Comparison of ENCODE assay signal across 8 cellular contexts in genomic region chr20:62794007-62794724, GRCh38. TPM values are rescaled to one million over a fixed set of nuclear protein-coding genes. Genes with fewer than 3 reads are reported as not detected.
A peak's percentile ranks its signal among the peaks of the same experiment; 100 is the strongest.
DNase-seq lines count a peak whose midpoint lies in the region; ATAC-seq, FAIRE-seq and TF ChIP-seq lines count a peak whose summit lies in the region.

No MANE protein-coding gene starts in this region.

- ATAC-seq in GM18505 (IDR thresholded peaks at IDR 0.05; ENCODE audit: unreplicated experiment) (peak; percentile 50), HG02943 (IDR thresholded peaks at IDR 0.05; ENCODE audit: low read depth, unreplicated experiment) (peak; percentile 51), aorta (ENCODE audit: low FRiP score) (peak; percentile 94)

- no peaks in the 10 kb centered on the region for H3K9me3 ChIP-seq in astrocyte (ENCODE audit: insufficient read depth, low read depth, low read length)
- no peaks in the 10 kb centered on the region for H3K9me3 ChIP-seq in aorta (ENCODE audit: control insufficient read depth, low read length)

- FAIRE-seq in astrocyte (lab: Jason Lieb, UNC) = no peak

- peaks cover 21% of the 10 kb centered on the region for H3K4me1 Mint-ChIP-seq in T-helper 2 cell treated with Interferon-gamma antibody and Interleukin-4, amounts not matched to agents 5 μg/mL and 100 μg/mL, for 36 hours (ENCODE audit: low read depth)
- H3K4me1 Mint-ChIP-seq in astrocyte (ENCODE audit: low read depth, unreplicated experiment) = peaks cover 30% of the 10 kb centered on the region

- intact Hi-C loops in aorta (cut with DNase I) = loop anchor here (5.0 to 10.0 kb wide), 4 partner anchors 127 to 489 kb away; partner anchors contain the start of gene ADRM1 (in 1 of the 2)

- TF ChIP-seq CTCF in astrocyte (IDR thresholded peaks at IDR 0.05; ENCODE audit: insufficient read depth, low read depth, low read length) = no peak

- peak; percentile 80 to 89 for DNase-seq in NCI-H187 (lab: John Stamatoyannopoulos, UW)
- peak; percentile 97 for DNase-seq in T-helper 2 cell treated with Interferon-gamma antibody and Interleukin-4, amounts not matched to agents 5 μg/mL and 100 μg/mL, for 36 hours (ENCODE audit: low spot score)
- peak; percentile 82 for DNase-seq in astrocyte (ENCODE audit: low read depth)
- DNase-seq in hepatic stellate cell (ENCODE audit: low spot score) = peak; percentile 95
- DNase-seq in renal cortical epithelial cell (ENCODE audit: low read depth) = peak; percentile 71
- DNase-seq in aorta = peak; percentile 98 to 99

- 0 to 1% methylated on average over 53 to 69 of the region's 69 CpGs for WGBS in aorta, 2 donors

- H3K9me3 Mint-ChIP-seq in T-helper 2 cell treated with Interferon-gamma antibody and Interleukin-4, amounts not matched to agents 5 μg/mL and 100 μg/mL, for 36 hours = no peaks in the 10 kb centered on the region
- H3K9me3 Mint-ChIP-seq in astrocyte (ENCODE audit: unreplicated experiment) = no peaks in the 10 kb centered on the region

- H4K20me1 ChIP-seq in astrocyte (ENCODE audit: insufficient read depth, low read length) = peaks cover 22% of the 10 kb centered on the region

- peak overlapping the region; percentile 93 for H3K27ac Mint-ChIP-seq in T-helper 2 cell treated with Interferon-gamma antibody and Interleukin-4, amounts not matched to agents 5 μg/mL and 100 μg/mL, for 36 hours
- peak overlapping the region; percentile 89 for H3K27ac Mint-ChIP-seq in astrocyte (ENCODE audit: unreplicated experiment)

- peak overlapping the region; percentile 79 for H3K9ac ChIP-seq in astrocyte (ENCODE audit: low read length)

- H3K4me3 ChIP-seq in astrocyte (ENCODE audit: insufficient read depth, low read depth, low read length) (peak overlapping the region; percentile 70), aorta (ENCODE audit: low read length in 2 of 2) (peak overlapping the region; percentile 52 to 66)

- H3K36me3 ChIP-seq in astrocyte (ENCODE audit: insufficient read depth, low read length) (no peaks in the 10 kb centered on the region), aorta (ENCODE audit: control insufficient read depth in 1 of 2, insufficient read depth in 2 of 2, low read length in 1 of 2) (peaks cover 0 to 5% of the 10 kb centered on the region in 2 donors)

- peaks cover 42% of the 10 kb centered on the region for H3K4me1 ChIP-seq in astrocyte (ENCODE audit: insufficient read depth, low read length)
- no peaks in the 10 kb centered on the region for H3K4me1 ChIP-seq in aorta (ENCODE audit: control insufficient read depth in 1 of 2, insufficient read depth in 2 of 2, low read length in 2 of 2)

- H2AFZ ChIP-seq in astrocyte (ENCODE audit: low read depth, low read length) = peak overlapping the region; percentile 97

- TF ChIP-seq POLR2A in GM18505 (IDR thresholded peaks at IDR 0.05; ENCODE audit: borderline replicate concordance, extremely low read depth, insufficient read depth, insufficient read length) = peak; percentile 78

- H3K36me3 Mint-ChIP-seq in T-helper 2 cell treated with Interferon-gamma antibody and Interleukin-4, amounts not matched to agents 5 μg/mL and 100 μg/mL, for 36 hours (ENCODE audit: low read depth) = peaks cover 11% of the 10 kb centered on the region
- H3K36me3 Mint-ChIP-seq in astrocyte (ENCODE audit: low read depth, unreplicated experiment) = peaks cover 11% of the 10 kb centered on the region

- peaks cover 13% of the 10 kb centered on the region for H3K79me2 ChIP-seq in astrocyte (ENCODE audit: insufficient read depth, low read length)

- peak overlapping the region; percentile 88 for H3K4me3 Mint-ChIP-seq in T-helper 2 cell treated with Interferon-gamma antibody and Interleukin-4, amounts not matched to agents 5 μg/mL and 100 μg/mL, for 36 hours
- H3K4me3 Mint-ChIP-seq in astrocyte (ENCODE audit: unreplicated experiment) = peak overlapping the region; percentile 80

- H3K27me3 Mint-ChIP-seq in T-helper 2 cell treated with Interferon-gamma antibody and Interleukin-4, amounts not matched to agents 5 μg/mL and 100 μg/mL, for 36 hours (ENCODE audit: low read depth) = no peaks in the 10 kb centered on the region
- H3K27me3 Mint-ChIP-seq in astrocyte (ENCODE audit: low read depth, unreplicated experiment) = peaks cover 4% of the 10 kb centered on the region

- peak overlapping the region; percentile 70 for H3K27ac ChIP-seq in astrocyte (ENCODE audit: low read depth, low read length)
- H3K27ac ChIP-seq in aorta (ENCODE audit: low read depth in 1 of 2, low read length in 2 of 2) = peak overlapping the region in 1 of 2 donors; percentile 72

- peak overlapping the region; percentile 97 for H3K4me2 ChIP-seq in astrocyte (ENCODE audit: low read length)

- H3K27me3 ChIP-seq in astrocyte (ENCODE audit: insufficient read depth, low read length) (no peaks in the 10 kb centered on the region), aorta (ENCODE audit: control insufficient read depth in 1 of 2, insufficient read depth in 2 of 2, low read length in 1 of 2) (no peaks in the 10 kb centered on the region)

RNA-seq across cellular contexts. Expression of gene MRGBP, which starts 2.1 kb away (rescaled TPM):
- total RNA-seq in astrocyte (18.7 and 19.3 TPM in 2 replicates), renal cortical epithelial cell (12.7 and 24.3 TPM in 2 replicates), aorta (1 to 10 TPM; 7.5 to 7.6 TPM)
- polyA plus RNA-seq in aorta = 1 to 10 TPM; 4.0 to 7.8 TPM

RNA-seq across cellular contexts. Expression of gene OGFR, which starts 10.5 kb away (rescaled TPM):
- 93.4 and 96.5 TPM in 2 replicates for total RNA-seq in astrocyte
- total RNA-seq in renal cortical epithelial cell = 35.3 and 45.8 TPM in 2 replicates
- 10 to 100 TPM; 31.7 to 42.6 TPM for total RNA-seq in aorta
- polyA plus RNA-seq in aorta = 10 to 100 TPM; 18.5 to 58.8 TPM

RNA-seq across cellular contexts. Expression of gene COL9A3, which starts 22.7 kb away (rescaled TPM):
- total RNA-seq in astrocyte = 43.0 and 54.3 TPM in 2 replicates
- 0.05 and 0.35 TPM in 2 replicates for total RNA-seq in renal cortical epithelial cell
- total RNA-seq in aorta = 1 to 10 TPM; 1.5 to 6.5 TPM
- under 1 TPM; 0.13 to 0.77 TPM for polyA plus RNA-seq in aorta
